ENCODE assay signal across 8 cellular contexts in genomic region chr5:16464664-16465543, GRCh38. TPM values are rescaled to one million over a fixed set of nuclear protein-coding genes. Genes with fewer than 3 reads are reported as not detected.
DNase-seq lines count a peak whose midpoint lies in the region; ATAC-seq and TF ChIP-seq lines count a peak whose summit lies in the region.

No MANE protein-coding gene starts in this region.

- H3K79me1 ChIP-seq in mesendoderm (ENCODE audit: low read length): peaks cover 19% of the 10 kb centered on the region

- no peaks in the 10 kb centered on the region for H3F3A ChIP-seq in OCI-LY1 (ENCODE audit: insufficient read depth, low read length)

- H2BK5ac ChIP-seq in mesendoderm (ENCODE audit: low read length): no peak overlapping the region

- TF ChIP-seq CTCF in GM12865 (IDR thresholded peaks at IDR 0.05; ENCODE audit: insufficient read depth, low read depth, low read length, missing control alignments): peak; percentile 4
- no peak for TF ChIP-seq CTCF in OCI-LY1 (IDR thresholded peaks at IDR 0.05; ENCODE audit: low read length)

- H4K5ac ChIP-seq in mesendoderm (ENCODE audit: low read length): no peak overlapping the region

- H4K20me1 ChIP-seq in OCI-LY1 (ENCODE audit: insufficient read depth, low read length): no peaks in the 10 kb centered on the region

- H3K56ac ChIP-seq in mesendoderm (ENCODE audit: low read length): peak overlapping the region; percentile 94

- no peaks in the 10 kb centered on the region for H3K9me2 ChIP-seq in OCI-LY1 (ENCODE audit: low read depth, low read length)

- H3K27me3 ChIP-seq in OCI-LY1 (ENCODE audit: insufficient read depth, low read length) (no peaks in the 10 kb centered on the region), mesendoderm (ENCODE audit: insufficient read depth, low read length, poor library complexity) (no peaks in the 10 kb centered on the region)

- H3K9ac ChIP-seq in OCI-LY1 (ENCODE audit: low read length): peak overlapping the region; percentile 90
- H3K9ac ChIP-seq in mesendoderm (ENCODE audit: low read length): peak overlapping the region; percentile 86

- H3K4ac ChIP-seq in mesendoderm (ENCODE audit: low read depth, low read length): no peak overlapping the region

- H3K79me2 ChIP-seq in OCI-LY1 (ENCODE audit: insufficient read depth, low read length): peaks cover 22% of the 10 kb centered on the region
- peaks cover 22% of the 10 kb centered on the region for H3K79me2 ChIP-seq in mesendoderm (ENCODE audit: control insufficient read depth, insufficient read depth, low read length)

- H4K8ac ChIP-seq in mesendoderm (ENCODE audit: low read depth, low read length): no peak overlapping the region

- H2BK120ac ChIP-seq in mesendoderm (ENCODE audit: low read depth, low read length): no peak overlapping the region

- no peak overlapping the region for H2AFZ ChIP-seq in OCI-LY1 (ENCODE audit: low read length)

- no CpG with 5 or more reads among the region's 40 CpGs for WGBS in mesendoderm (ENCODE audit: extremely low coverage, insufficient coverage, low lambda C conversion rate)

- H3K4me2 ChIP-seq in OCI-LY1 (ENCODE audit: low read length) (peak overlapping the region; percentile 87), mesendoderm (ENCODE audit: low read length) (peak overlapping the region; percentile 74)

- DNase-seq in GM12865 (ENCODE audit: low read depth) (peak; percentile 11), dermis blood vessel endothelial cell (peak; percentile 38), mesendoderm (no peak), NCI-H2081 (lab: John Stamatoyannopoulos, UW) (no peak), hepatic stellate cell (ENCODE audit: low spot score) (no peak)

- H3K4me1 ChIP-seq in OCI-LY1 (ENCODE audit: insufficient read depth, low read length, severe bottlenecking) (peaks cover 37% of the 10 kb centered on the region), mesendoderm (ENCODE audit: control insufficient read depth, low read depth, low read length) (no peaks in the 10 kb centered on the region)

- peak overlapping the region; percentile 81 for H3K4me3 ChIP-seq in GM12865 (ENCODE audit: low read depth, low read length)
- peak overlapping the region; percentile 97 for H3K4me3 ChIP-seq in OCI-LY1 (ENCODE audit: low read depth, low read length, poor library complexity, severe bottlenecking)
- peak overlapping the region; percentile 73 for H3K4me3 ChIP-seq in mesendoderm (ENCODE audit: low read length)

- H3K27ac ChIP-seq in OCI-LY1 (ENCODE audit: low read depth, low read length, poor library complexity, severe bottlenecking) (no peak overlapping the region), mesendoderm (ENCODE audit: low read depth, low read length) (no peak overlapping the region)

- no peak overlapping the region for H2AK5ac ChIP-seq in mesendoderm (ENCODE audit: low read length)

- H3K23ac ChIP-seq in mesendoderm (ENCODE audit: low read length): peak overlapping the region; percentile 74

- H2BK15ac ChIP-seq in mesendoderm (replicated peaks; ENCODE audit: low read depth): no peak overlapping the region

- no peaks in the 10 kb centered on the region for H3K9me3 ChIP-seq in OCI-LY1 (ENCODE audit: low read length)

- H3K18ac ChIP-seq in mesendoderm (ENCODE audit: low read length): no peak overlapping the region

- H3K36me3 ChIP-seq in OCI-LY1 (ENCODE audit: insufficient read depth, low read length): peaks cover 40% of the 10 kb centered on the region
- H3K36me3 ChIP-seq in mesendoderm (ENCODE audit: control insufficient read depth, insufficient read depth, low read length): peaks cover 2% of the 10 kb centered on the region

- ATAC-seq in HG03175 (IDR thresholded peaks at IDR 0.05; ENCODE audit: unreplicated experiment) (no peak), HG03039 (IDR thresholded peaks at IDR 0.05; ENCODE audit: unreplicated experiment) (no peak)

RNA-seq across cellular contexts. Expression of gene ZNF622, which starts 0.7 kb away (rescaled TPM):
- total RNA-seq in dermis blood vessel endothelial cell: 34.9 and 52.8 TPM in 2 replicates
- polyA plus RNA-seq in mesendoderm (2013, experiment 1 of 2): 45.3 TPM
- polyA plus RNA-seq in mesendoderm (2013, experiment 2 of 2): 47.1 TPM

Comparison
In these comparisons a context has a peak if more than half of its experiments do, and no peak if none do; other contexts are left out.
1. DNase-seq: peak in GM12865 (single experiment) and dermis blood vessel endothelial cell (single experiment); none in mesendoderm (single experiment), NCI-H2081 (0 of 2) and hepatic stellate cell (single experiment).
2. Peak in every context shown above with its lines, with median percentiles within 50 percentile points of each other: H3K4me3 ChIP-seq.